20 cellular contexts compared by ENCODE assay signal in genomic region chr14:64091217-64091616, GRCh38.
A peak's percentile ranks its signal among the peaks of the same experiment; 100 is the strongest.
DNase-seq lines count a peak whose midpoint lies in the region; ATAC-seq, FAIRE-seq and TF ChIP-seq lines count a peak whose summit lies in the region.
"Had no signal": no experiment of that assay in that cellular context is flagged by ENCODE, and none has a peak within 500 bp of the region (broad histone marks: within the 10 kb centered on the region; RNA-seq: fewer than 3 reads in every experiment).

No MANE protein-coding gene starts in this region.

- H3K27me3 ChIP-seq in small intestine (ENCODE audit: control insufficient read depth in 2 of 2, insufficient read depth in 2 of 2, low read length in 2 of 2) (no peaks in the 10 kb centered on the region), HAP-1 (ENCODE audit: low read depth) (no peaks in the 10 kb centered on the region)
- H3K27me3 ChIP-seq: SJSA1 had no signal

- peak; percentile 13 for ATAC-seq in left lobe of liver
- ATAC-seq in GM21526 (IDR thresholded peaks at IDR 0.05; ENCODE audit: low FRiP score, unreplicated experiment) = no peak
- ATAC-seq: GM23338, Right ventricle myocardium inferior had no signal

- no peaks in the 10 kb centered on the region for H3K4me1 Mint-ChIP-seq in nephron progenitor cell

- FAIRE-seq in small intestine (lab: Jason Lieb, UNC) = no peak

- H3K4me1 ChIP-seq in small intestine (ENCODE audit: control insufficient read depth in 2 of 2, insufficient read depth in 1 of 2, low read depth in 1 of 2, low read length in 1 of 2) (no peaks in the 10 kb centered on the region), HAP-1 (peaks cover 14% of the 10 kb centered on the region)

- no peaks in the 10 kb centered on the region for H3K27me3 Mint-ChIP-seq in nephron progenitor cell (ENCODE audit: low read depth, poor library complexity)

- H3K27ac ChIP-seq in small intestine (ENCODE audit: low read depth in 1 of 2, low read length in 1 of 2) = no peak overlapping the region
- H3K27ac ChIP-seq: PC-9, SJSA1 had no signal

- TF ChIP-seq CTCF in nephron progenitor cell (IDR thresholded peaks at IDR 0.05) = no peak

- H3K36me3 Mint-ChIP-seq in nephron progenitor cell (ENCODE audit: low read depth) = peaks cover 7% of the 10 kb centered on the region

- 5 to 72% (median 42%) methylated on average over 1 of the region's 1 CpG for whole genome bisulfite sequencing in small intestine, 3 donors

- no peak overlapping the region for H3K27ac Mint-ChIP-seq in nephron progenitor cell
- H3K27ac Mint-ChIP-seq: GM23338 had no signal

- H3K9me3 ChIP-seq in small intestine (ENCODE audit: control insufficient read depth, low read depth) (no peaks in the 10 kb centered on the region), HAP-1 (no peaks in the 10 kb centered on the region)
- H3K9me3 ChIP-seq: SJSA1 had no signal

- no peak overlapping the region for H3K4me3 Mint-ChIP-seq in nephron progenitor cell
- H3K4me3 Mint-ChIP-seq: GM23338, H9 had no signal

- in situ Hi-C loops in HAP-1 (cut with MboI; ENCODE audit: low sequenced_read_pairs) = no loop called here

- H3K4me3 ChIP-seq in small intestine (ENCODE audit: low read depth in 1 of 2, low read length in 2 of 2) (no peak overlapping the region), HAP-1 (no peak overlapping the region)
- H3K4me3 ChIP-seq: GM23338, PC-9, SJSA1 had no signal

- peak; percentile 33 for DNase-seq in DMS79 (lab: John Stamatoyannopoulos, UW)
- peak; percentile 7 for DNase-seq in NCI-H146 treated with DMSO at 0.1 percent for 48 hours (lab: John Stamatoyannopoulos, UW; ENCODE audit: unreplicated experiment)
- DNase-seq in left lobe of liver (ENCODE audit: low spot score) = no peak
- DNase-seq in small intestine = peak; percentile 6
- no peak for DNase-seq in nephron progenitor cell
- no peak for DNase-seq in HAP-1 (ENCODE audit: low spot score in 2 of 2)
- no peak for DNase-seq in HuH-7 (ENCODE audit: low spot score)
- DNase-seq: DMS153, H9, Karpas-422, NCI-H1092, NCI-H1436, NCI-H2029, NCI-H2227 treated with DMSO at 0.1 percent for 48 hours, NCI-H526 treated with DMSO at 0.1 percent for 48 hours, PC-9 had no signal

- H3K9me3 Mint-ChIP-seq in nephron progenitor cell = no peaks in the 10 kb centered on the region
- H3K9me3 Mint-ChIP-seq: GM23338, H9 had no signal

- peaks cover 0 to 5% of the 10 kb centered on the region in 2 donors for H3K36me3 ChIP-seq in small intestine (ENCODE audit: control insufficient read depth in 2 of 2, insufficient read depth in 2 of 2, low read length in 2 of 2)
- no peaks in the 10 kb centered on the region; the same call in 1 of the 2 replicates for H3K36me3 ChIP-seq in HAP-1 (replicated peaks)

Comparison
In these comparisons a context has a peak if more than half of its experiments do, and no peak if none do; other contexts are left out.
1. DNase-seq: peak in DMS79 (single experiment), NCI-H146 treated with DMSO at 0.1 percent for 48 hours (single experiment) and small intestine (single experiment); none in left lobe of liver (single experiment), nephron progenitor cell (single experiment), HAP-1 (0 of 2) and HuH-7 (single experiment).